Comparison of ENCODE assay signal across 22 cellular contexts in genomic region chr18:44961288-44961687, GRCh38.
"Had no signal": no experiment of that assay in that cellular context is flagged by ENCODE, and none has a peak within 500 bp of the region (broad histone marks: within the 10 kb centered on the region; RNA-seq: fewer than 3 reads in every experiment).

No MANE protein-coding gene starts in this region.

- ATAC-seq: activated T-cell treated with anti-CD3 and anti-CD28 coated beads, Interleukin-2, amount 50 U/mL, for 72 hours; left lobe of liver had no signal

- H3K27me3 ChIP-seq: brain microvascular endothelial cell, colonic mucosa, tibial artery had no signal

- H3K36me3 ChIP-seq: brain microvascular endothelial cell, colonic mucosa had no signal

- H3K4me3 Mint-ChIP-seq: activated T-cell treated with anti-CD3 and anti-CD28 coated beads, Interleukin-2, amount 50 U/mL, for 72 hours; endodermal cell; mesothelial cell of epicardium; nephron progenitor cell had no signal

- H3K27ac ChIP-seq: brain microvascular endothelial cell, colonic mucosa, tibial artery, VCaP had no signal

- H3K4me1 Mint-ChIP-seq: endodermal cell had no signal

- DNase-seq: activated CD4-positive, alpha-beta T cell treated with anti-CD3 and anti-CD28 coated beads for 1 hour; activated CD4-positive, alpha-beta T cell treated with anti-CD3 and anti-CD28 coated beads, Interleukin-2, amount 50 U/mL, for 4 hours; activated effector memory CD4-positive, alpha-beta T cell treated with anti-CD3 and anti-CD28 coated beads, Interleukin-2, amount 50 U/mL, for 16 hours; activated naive CD4-positive, alpha-beta T cell treated with anti-CD3 and anti-CD28 coated beads, Interleukin-2, amount 50 U/mL, for 16 hours; activated T-cell treated with anti-CD3 and anti-CD28 coated beads, Interleukin-2, amount 50 U/mL, for 72 hours; aorta; brain microvascular endothelial cell; central memory CD4-positive, alpha-beta T cell; colonic mucosa; endodermal cell; foreskin melanocyte; kidney; nephron progenitor cell; occipital lobe; retina; stimulated activated naive CD4-positive, alpha-beta T cell treated with Interleukin-2 at 50 U/mL for 16 hours; substantia nigra; tibial artery had no signal

- FAIRE-seq: kidney had no signal

- H3K4me1 ChIP-seq: colonic mucosa had no signal

- H3K9me3 Mint-ChIP-seq: activated T-cell treated with anti-CD3 and anti-CD28 coated beads, Interleukin-2, amount 50 U/mL, for 72 hours; endodermal cell; mesothelial cell of epicardium; nephron progenitor cell had no signal

- H3K4me3 ChIP-seq: colonic mucosa, lung, tibial artery had no signal

- H3K9me3 ChIP-seq: colonic mucosa, tibial artery had no signal

- H3K27ac Mint-ChIP-seq: activated T-cell treated with anti-CD3 and anti-CD28 coated beads, Interleukin-2, amount 50 U/mL, for 72 hours; endodermal cell; mesothelial cell of epicardium; nephron progenitor cell had no signal
